8 cellular contexts compared by ENCODE assay signal in genomic region chr17:40219073-40219860, GRCh38. TPM values are rescaled to one million over a fixed set of nuclear protein-coding genes. Genes with fewer than 3 reads are reported as not detected.
DNase-seq lines count a peak whose midpoint lies in the region; ATAC-seq and TF ChIP-seq lines count a peak whose summit lies in the region.

Gene WIPF2, plus strand, starts transcription at chr17:40219304. Its CDS starts 37,156 bp downstream, at chr17:40256460.

- peak within 1 kb of the TSS; percentile 95 for H3K4me3 Mint-ChIP-seq in progenitor cell of endocrine pancreas (ENCODE audit: low read depth)

- no peaks in the 10 kb centered on the region for H3K27me3 ChIP-seq in left ventricle myocardium inferior (ENCODE audit: low read depth)

- peaks cover 2% of the 10 kb centered on the region for H3K36me3 Mint-ChIP-seq in progenitor cell of endocrine pancreas (ENCODE audit: insufficient read depth)

- H3K27ac ChIP-seq in left ventricle myocardium inferior (replicated peaks) (peak within 1 kb of the TSS; percentile 95), urinary bladder (ENCODE audit: low read depth) (peak within 1 kb of the TSS; percentile 92)

- H3K4me3 ChIP-seq in left ventricle myocardium inferior, result peak within 1 kb of the TSS; percentile 81
- H3K4me3 ChIP-seq in urinary bladder (ENCODE audit: low read depth, low read length), result peak within 1 kb of the TSS; percentile 74

- ATAC-seq in HG02798 (IDR thresholded peaks at IDR 0.05; ENCODE audit: poor library complexity, unreplicated experiment), result peak; percentile 96

- TF ChIP-seq CTCF in GM12873 (IDR thresholded peaks at IDR 0.05; ENCODE audit: insufficient read depth, low read depth, low read length, missing control alignments) (peak; percentile 54), left ventricle myocardium inferior (IDR thresholded peaks at IDR 0.05; ENCODE audit: borderline replicate concordance) (peak; percentile 89), progenitor cell of endocrine pancreas (IDR thresholded peaks at IDR 0.05; ENCODE audit: unreplicated experiment) (peak; percentile 83)

- no peaks in the 10 kb centered on the region for H3K9me3 Mint-ChIP-seq in progenitor cell of endocrine pancreas (ENCODE audit: low read depth)

- peak within 1 kb of the TSS; percentile 98 for H3K27ac Mint-ChIP-seq in progenitor cell of endocrine pancreas

- H3K36me3 ChIP-seq in left ventricle myocardium inferior, result no peaks in the 10 kb centered on the region
- no peaks in the 10 kb centered on the region for H3K36me3 ChIP-seq in urinary bladder (ENCODE audit: insufficient read depth)

- H3K9me3 ChIP-seq in left ventricle myocardium inferior (replicated peaks), result no peaks in the 10 kb centered on the region

- H3K4me1 ChIP-seq in left ventricle myocardium inferior, result peaks cover 28% of the 10 kb centered on the region
- H3K4me1 ChIP-seq in urinary bladder (ENCODE audit: insufficient read depth), result no peaks in the 10 kb centered on the region

- WGBS in urinary bladder, result 1% methylated on average over 60 of the region's 60 CpGs

- intact Hi-C loops in left ventricle myocardium inferior (cut with micrococcal nuclease), result no loop called here

- H3K4me1 Mint-ChIP-seq in progenitor cell of endocrine pancreas (ENCODE audit: low read depth), result peaks cover 10% of the 10 kb centered on the region

- DNase-seq in NCI-H146 (lab: John Stamatoyannopoulos, UW), result peak; percentile 98
- DNase-seq in T-helper 1 cell, result peak; percentile 94 to 96 (median 95)
- peak; percentile 93 for DNase-seq in amniotic epithelial cell (ENCODE audit: low read depth)
- DNase-seq in left ventricle myocardium inferior, result peak; percentile 97
- DNase-seq in progenitor cell of endocrine pancreas (ENCODE audit: low spot score, unreplicated experiment), result peak; percentile 96

- H3K27me3 Mint-ChIP-seq in progenitor cell of endocrine pancreas, result no peaks in the 10 kb centered on the region

RNA-seq across cellular contexts. Expression of gene WIPF2, which starts in this region (rescaled TPM):
- 12.5 TPM for total RNA-seq in left ventricle myocardium inferior
- 37.5 and 38.2 TPM in 2 replicates for total RNA-seq in progenitor cell of endocrine pancreas
- 10.4 TPM for total RNA-seq in urinary bladder
- polyA plus RNA-seq in urinary bladder, result 12.0 TPM

Comparison
In these comparisons a context has a peak if more than half of its experiments do, and no peak if none do; other contexts are left out.
1. Peak in every context shown above with its lines: DNase-seq, ATAC-seq, H3K4me3 ChIP-seq and H3K27ac ChIP-seq.